ENCODE assay signal across 1 cellular context in genomic region chr11:62645934-62646824, GRCh38.
TF ChIP-seq lines count a peak whose summit lies in the region.

GANAB (minus strand) TSS chr11:62646613; CDS start chr11:62646599, 14 bp downstream.

TF ChIP-seq in K562, 482 proteins besides CTCF, POLR2A, EP300 and RAD21 (continued from another document and continues in another):
- TF ChIP-seq AFF1 (IDR thresholded peaks at IDR 0.05; ENCODE audit: low read depth in 1 of 2, partially characterized antibody in 2 of 2): no peak
- TF ChIP-seq ZNF121 (CRISPR knock-in tag; conservative IDR thresholded peaks at IDR 0.05): no peak
- TF ChIP-seq MLLT1 (IDR thresholded peaks at IDR 0.05): no peak
- TF ChIP-seq ZNF280B (CRISPR knock-in tag; IDR thresholded peaks at IDR 0.05): no peak
- TF ChIP-seq TFAM (CRISPR knock-in tag; conservative IDR thresholded peaks at IDR 0.05): no peak
- peak; percentile 34 to 68; a peak in 2 of 4 replicates for TF ChIP-seq TEAD1 (CRISPR knock-in tag; IDR thresholded peaks at IDR 0.05)
- no peak for TF ChIP-seq ARHGAP35 (IDR thresholded peaks at IDR 0.05; ENCODE audit: partially characterized antibody)
- TF ChIP-seq ZNF354B (CRISPR knock-in tag; IDR thresholded peaks at IDR 0.05): no peak
- TF ChIP-seq NCOA6 (IDR thresholded peaks at IDR 0.05): no peak
- 0 out of 2 replicates have a peak, but pooled peaks have one; percentile 13 for TF ChIP-seq ELF4 (CRISPR knock-in tag; IDR thresholded peaks at IDR 0.05)
- no peak for TF ChIP-seq SMAD3 (CRISPR knock-in tag; conservative IDR thresholded peaks at IDR 0.05)
- TF ChIP-seq MTA2 (IDR thresholded peaks at IDR 0.05; ENCODE audit: low read depth): peak; percentile 39; the same call in 1 of the 2 replicates
- TF ChIP-seq HNRNPH1 (optimal IDR thresholded peaks at IDR 0.05; ENCODE audit: low read depth, low read length): no peak
- no peak for TF ChIP-seq ZNF3 (CRISPR knock-in tag; IDR thresholded peaks at IDR 0.05)
- no peak for TF ChIP-seq ZNF134 (CRISPR knock-in tag; conservative IDR thresholded peaks at IDR 0.05)
- no peak for TF ChIP-seq SAP30 (IDR thresholded peaks at IDR 0.05; ENCODE audit: borderline replicate concordance, insufficient read depth, low read depth, low read length, poor library complexity, severe bottlenecking)
- 0 out of 2 replicates have a peak, but pooled peaks have one; percentile 48 for TF ChIP-seq ELF2 (CRISPR knock-in tag; IDR thresholded peaks at IDR 0.05)
- TF ChIP-seq ZNF696 (CRISPR knock-in tag; conservative IDR thresholded peaks at IDR 0.05): 0 out of 2 replicates have a peak, but pooled peaks have one; percentile 13
- TF ChIP-seq POLR2AphosphoS2 (IDR thresholded peaks at IDR 0.05; ENCODE audit: low read length): peak; percentile 98
- 0 out of 2 replicates have a peak, but pooled peaks have one; percentile 67 for TF ChIP-seq MXI1 (IDR thresholded peaks at IDR 0.05; ENCODE audit: low read depth, low read length)
- no peak for TF ChIP-seq HLTF (IDR thresholded peaks at IDR 0.05)
- TF ChIP-seq NR2C1 (IDR thresholded peaks at IDR 0.05): peak; percentile 97
- peak; percentile 98 for TF ChIP-seq NR2C1 (tag; IDR thresholded peaks at IDR 0.05)
- TF ChIP-seq PTRF (tag; IDR thresholded peaks at IDR 0.05): no peak
- TF ChIP-seq TGIF2 (CRISPR knock-in tag; IDR thresholded peaks at IDR 0.05): no peak; the same call in 1 of the 2 replicates
- TF ChIP-seq CREM (IDR thresholded peaks at IDR 0.05; ENCODE audit: low read depth): peak; percentile 93
- TF ChIP-seq ZBTB11 (CRISPR knock-in tag; IDR thresholded peaks at IDR 0.05): peak in 1 of 3 experiments; percentile 76; a peak in 2 of 6 replicates
- TF ChIP-seq ARID1B (IDR thresholded peaks at IDR 0.05): 0 out of 2 replicates have a peak, but pooled peaks have one; percentile 18
- TF ChIP-seq HBP1 (CRISPR knock-in tag; IDR thresholded peaks at IDR 0.05): no peak
- TF ChIP-seq ZNF444 (CRISPR knock-in tag; IDR thresholded peaks at IDR 0.05): no peak
- no peak for TF ChIP-seq CBFA2T3 (IDR thresholded peaks at IDR 0.05)
- TF ChIP-seq SETDB1 (IDR thresholded peaks at IDR 0.05; ENCODE audit: low read length): peak; percentile 72
- peak; percentile 65 for TF ChIP-seq PHF20 (IDR thresholded peaks at IDR 0.05; ENCODE audit: partially characterized antibody)
- TF ChIP-seq MNT (conservative IDR thresholded peaks at IDR 0.05): peak; percentile 45 to 75; a peak in 3 of 4 replicates
- peak; percentile 54 for TF ChIP-seq CHD2 (IDR thresholded peaks at IDR 0.05; ENCODE audit: low read depth, low read length)
- TF ChIP-seq ZNF449 (CRISPR knock-in tag; IDR thresholded peaks at IDR 0.05): no peak
- TF ChIP-seq ZFP1 (CRISPR knock-in tag; IDR thresholded peaks at IDR 0.05): no peak
- peak; percentile 2 for TF ChIP-seq MEIS2 (IDR thresholded peaks at IDR 0.05; ENCODE audit: partially characterized antibody)
- TF ChIP-seq ATF7 (IDR thresholded peaks at IDR 0.05): peak; percentile 68; the same call in 1 of the 2 replicates
- 0 out of 2 replicates have a peak, but pooled peaks have one; percentile 35 for TF ChIP-seq TRIM28 (IDR thresholded peaks at IDR 0.05)
- no peak for TF ChIP-seq SMAD1 (IDR thresholded peaks at IDR 0.05; ENCODE audit: low read depth, low read length, partially characterized antibody)
- TF ChIP-seq ZBTB26 (CRISPR knock-in tag; IDR thresholded peaks at IDR 0.05): no peak
- peak; percentile 25; the same call in 1 of the 2 replicates for TF ChIP-seq ZNF592 (IDR thresholded peaks at IDR 0.05)
- peak; percentile 74 for TF ChIP-seq NFRKB (IDR thresholded peaks at IDR 0.05; ENCODE audit: low read depth)
